9 cellular contexts compared by ENCODE assay signal in the genomic region with DNA sequence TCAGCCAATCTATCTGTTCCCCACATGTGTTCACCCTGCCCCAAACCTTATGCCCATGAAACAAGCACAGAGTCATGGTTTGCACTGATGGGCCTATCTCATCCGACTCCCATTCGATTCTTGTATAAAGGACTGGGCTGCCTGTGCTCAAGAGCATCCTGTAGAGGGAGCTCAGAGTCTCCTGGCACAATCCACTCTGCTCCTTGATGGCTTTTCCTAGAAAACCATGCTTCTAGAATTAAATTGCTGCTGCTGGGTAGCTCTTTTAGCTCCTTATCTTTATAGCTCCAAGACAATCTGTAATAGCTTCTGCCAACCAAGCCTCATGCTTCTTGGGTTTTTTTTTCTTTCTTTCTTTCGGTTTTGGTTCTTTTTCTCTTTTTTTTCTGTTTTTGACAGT. TPM values are rescaled to one million over a fixed set of nuclear protein-coding genes. Genes with fewer than 3 reads are reported as not detected.
DNase-seq lines count a peak whose midpoint lies in the region; ATAC-seq, FAIRE-seq and TF ChIP-seq lines count a peak whose summit lies in the region.
"Had no signal": no experiment of that assay in that cellular context is flagged by ENCODE, and none has a peak within 500 bp of the region (broad histone marks: within the 10 kb centered on the region; RNA-seq: fewer than 3 reads in every experiment).

No MANE protein-coding gene starts in this region.

- ATAC-seq in esophagus mucosa: peak; percentile 19

- H3K9me3 Mint-ChIP-seq in activated T-helper 1 cell treated with anti-CD3 and anti-CD28 coated beads, Interleukin-12 subunit alpha, Interleukin-12 subunit beta, Interleukin-2, Interleukin-4 antibody, amounts not matched to agents 30 ng/mL and 10 ng/mL and 1 ng/mL, durations not matched to agents 14 hours and 24 hours and 36 hours: no peaks in the 10 kb centered on the region

- no peaks in the 10 kb centered on the region for H3K79me2 ChIP-seq in OCI-LY1 (ENCODE audit: insufficient read depth, low read length)

- H3K4me2 ChIP-seq in OCI-LY1 (ENCODE audit: low read length): no peak overlapping the region
- H3K4me2 ChIP-seq: BLaER1 treated with 17β-estradiol and CSF1 and Interleukin-3, amounts not matched to agents 10 nM and 100 nM had no signal

- H3K9me3 ChIP-seq in OCI-LY1 (ENCODE audit: low read length) (no peaks in the 10 kb centered on the region), testis (no peaks in the 10 kb centered on the region)
- H3K9me3 ChIP-seq: BLaER1 treated with 17β-estradiol and CSF1 and Interleukin-3, amounts not matched to agents 10 nM and 100 nM had no signal

- peaks cover 6% of the 10 kb centered on the region for H3K4me1 ChIP-seq in OCI-LY1 (ENCODE audit: insufficient read depth, low read length, severe bottlenecking)
- no peaks in the 10 kb centered on the region for H3K4me1 ChIP-seq in testis

- peaks cover 20% of the 10 kb centered on the region for H3K4me1 Mint-ChIP-seq in activated T-helper 1 cell treated with anti-CD3 and anti-CD28 coated beads, Interleukin-12 subunit alpha, Interleukin-12 subunit beta, Interleukin-2, Interleukin-4 antibody, amounts not matched to agents 30 ng/mL and 10 ng/mL and 1 ng/mL, durations not matched to agents 14 hours and 24 hours and 36 hours (ENCODE audit: low read depth)

- no peaks in the 10 kb centered on the region for H3K27me3 Mint-ChIP-seq in activated T-helper 1 cell treated with anti-CD3 and anti-CD28 coated beads, Interleukin-12 subunit alpha, Interleukin-12 subunit beta, Interleukin-2, Interleukin-4 antibody, amounts not matched to agents 30 ng/mL and 10 ng/mL and 1 ng/mL, durations not matched to agents 14 hours and 24 hours and 36 hours (ENCODE audit: insufficient read depth)

- 31 to 49% methylated on average over 3 of the region's 3 CpGs for WGBS in testis, 2 donors

- H3K36me3 Mint-ChIP-seq in activated T-helper 1 cell treated with anti-CD3 and anti-CD28 coated beads, Interleukin-12 subunit alpha, Interleukin-12 subunit beta, Interleukin-2, Interleukin-4 antibody, amounts not matched to agents 30 ng/mL and 10 ng/mL and 1 ng/mL, durations not matched to agents 14 hours and 24 hours and 36 hours (ENCODE audit: low read depth): peaks cover 2% of the 10 kb centered on the region

- no peak overlapping the region for H3K4me3 Mint-ChIP-seq in activated T-helper 1 cell treated with anti-CD3 and anti-CD28 coated beads, Interleukin-12 subunit alpha, Interleukin-12 subunit beta, Interleukin-2, Interleukin-4 antibody, amounts not matched to agents 30 ng/mL and 10 ng/mL and 1 ng/mL, durations not matched to agents 14 hours and 24 hours and 36 hours

- intact Hi-C loops in testis (cut with DNase I; ENCODE audit: low total_unique reads): no loop called here
- intact Hi-C loops in activated T-helper 1 cell treated with anti-CD3 and anti-CD28 coated beads, Interleukin-12 subunit alpha, Interleukin-12 subunit beta, Interleukin-2, Interleukin-4 antibody, amounts not matched to agents 30 ng/mL and 10 ng/mL and 1 ng/mL, durations not matched to agents 14 hours and 24 hours and 36 hours (cut with micrococcal nuclease): no loop called here

- H3K9me2 ChIP-seq in OCI-LY1 (ENCODE audit: low read depth, low read length): no peaks in the 10 kb centered on the region

- H3F3A ChIP-seq in OCI-LY1 (ENCODE audit: insufficient read depth, low read length): no peaks in the 10 kb centered on the region

- no peak for TF ChIP-seq POLR2A in testis (IDR thresholded peaks at IDR 0.05)
- no peak for TF ChIP-seq POLR2A in GM12891 (IDR thresholded peaks at IDR 0.05; ENCODE audit: low read depth, low read length)

- FAIRE-seq in GM12891 (lab: Jason Lieb, UNC): no peak

- DNase-seq in NCI-H510A (lab: John Stamatoyannopoulos, UW) (peak; percentile 7), NCI-H510A treated with DMSO at 0.1 percent for 48 hours (lab: John Stamatoyannopoulos, UW) (no peak), testis (peak; percentile 45), GM12891 (ENCODE audit: insufficient read length, low spot score) (no peak), cerebellar nuclear complex (lab: John Stamatoyannopoulos, UW) (no peak)
- no peak for DNase-seq in activated T-helper 1 cell treated with anti-CD3 and anti-CD28 coated beads, Interleukin-12 subunit alpha, Interleukin-12 subunit beta, Interleukin-2, Interleukin-4 antibody, amounts not matched to agents 30 ng/mL and 10 ng/mL and 1 ng/mL, durations not matched to agents 14 hours and 24 hours and 36 hours (ENCODE audit: low spot score)

- H3K36me3 ChIP-seq in OCI-LY1 (ENCODE audit: insufficient read depth, low read length) (peaks cover 16% of the 10 kb centered on the region; the same call in 1 of the 2 replicates), testis (ENCODE audit: low read depth, missing control alignments) (no peaks in the 10 kb centered on the region)

- TF ChIP-seq CTCF in OCI-LY1 (IDR thresholded peaks at IDR 0.05; ENCODE audit: low read length) (peak; percentile 51), testis (IDR thresholded peaks at IDR 0.05) (peak in 1 of 3 experiments; percentile 20)

- H3K27me3 ChIP-seq in OCI-LY1 (ENCODE audit: insufficient read depth, low read length) (no peaks in the 10 kb centered on the region), testis (no peaks in the 10 kb centered on the region)
- H3K27me3 ChIP-seq: BLaER1 treated with 17β-estradiol and CSF1 and Interleukin-3, amounts not matched to agents 10 nM and 100 nM had no signal

- H2AFZ ChIP-seq in OCI-LY1 (ENCODE audit: low read length): no peak overlapping the region

- no peak overlapping the region for H3K4me3 ChIP-seq in OCI-LY1 (ENCODE audit: low read depth, low read length, poor library complexity, severe bottlenecking)
- H3K4me3 ChIP-seq in testis: no peak overlapping the region
- H3K4me3 ChIP-seq: BLaER1 treated with 17β-estradiol and CSF1 and Interleukin-3, amounts not matched to agents 10 nM and 100 nM had no signal

- H3K9ac ChIP-seq in OCI-LY1 (ENCODE audit: low read length): no peak overlapping the region
- H3K9ac ChIP-seq: BLaER1 treated with 17β-estradiol and CSF1 and Interleukin-3, amounts not matched to agents 10 nM and 100 nM had no signal

- H4K20me1 ChIP-seq in OCI-LY1 (ENCODE audit: insufficient read depth, low read length): no peaks in the 10 kb centered on the region

- no peak overlapping the region for H3K27ac Mint-ChIP-seq in activated T-helper 1 cell treated with anti-CD3 and anti-CD28 coated beads, Interleukin-12 subunit alpha, Interleukin-12 subunit beta, Interleukin-2, Interleukin-4 antibody, amounts not matched to agents 30 ng/mL and 10 ng/mL and 1 ng/mL, durations not matched to agents 14 hours and 24 hours and 36 hours

- no peak overlapping the region for H3K27ac ChIP-seq in OCI-LY1 (ENCODE audit: low read depth, low read length, poor library complexity, severe bottlenecking)
- H3K27ac ChIP-seq in testis: no peak overlapping the region
- H3K27ac ChIP-seq: BLaER1 treated with 17β-estradiol and CSF1 and Interleukin-3, amounts not matched to agents 10 nM and 100 nM had no signal

TF ChIP-seq in GM12891, 5 proteins besides CTCF, POLR2A, EP300 and RAD21:
- no peak for TF ChIP-seq POLR2AphosphoS5 (IDR thresholded peaks at IDR 0.05; ENCODE audit: low read depth, low read length)
- TF ChIP-seq TAF1 (IDR thresholded peaks at IDR 0.05; ENCODE audit: low read depth, low read length): no peak
- TF ChIP-seq PAX5 (IDR thresholded peaks at IDR 0.05; ENCODE audit: insufficient read depth, low read length, severe bottlenecking): no peak
- no peak for TF ChIP-seq SPI1 (IDR thresholded peaks at IDR 0.05; ENCODE audit: low read depth, low read length)
- TF ChIP-seq POU2F2 (IDR thresholded peaks at IDR 0.05; ENCODE audit: low read depth, low read length): no peak

RNA-seq across cellular contexts. Expression of a gene that starts 9.7 kb away (rescaled TPM):
- total RNA-seq in esophagus mucosa (1.9 TPM), testis (10 to 100 TPM; 28.4 to 44.6 TPM)
- polyA plus RNA-seq in testis (ENCODE audit: insufficient read depth, low read depth, low replicate concordance): 31.8 TPM
- total RNA-seq in activated T-helper 1 cell treated with anti-CD3 and anti-CD28 coated beads, Interleukin-12 subunit alpha, Interleukin-12 subunit beta, Interleukin-2, Interleukin-4 antibody, amounts not matched to agents 30 ng/mL and 10 ng/mL and 1 ng/mL, durations not matched to agents 14 hours and 24 hours and 36 hours: 1.7 and 2.1 TPM in 2 replicates
- 1.2 TPM for polyA plus RNA-seq in GM12891 (2012; ENCODE audit: low read depth, missing spikeins)

RNA-seq across cellular contexts. Expression of a gene that starts 17.4 kb away (rescaled TPM):
- total RNA-seq in esophagus mucosa: 3.9 TPM
- total RNA-seq in testis: 10 to 100 TPM; 14.5 to 16.3 TPM
- polyA plus RNA-seq in testis (ENCODE audit: insufficient read depth, low read depth, low replicate concordance): 10.9 TPM
- total RNA-seq in activated T-helper 1 cell treated with anti-CD3 and anti-CD28 coated beads, Interleukin-12 subunit alpha, Interleukin-12 subunit beta, Interleukin-2, Interleukin-4 antibody, amounts not matched to agents 30 ng/mL and 10 ng/mL and 1 ng/mL, durations not matched to agents 14 hours and 24 hours and 36 hours: 4.9 and 6.4 TPM in 2 replicates
- 5.0 TPM for polyA plus RNA-seq in GM12891 (2012; ENCODE audit: low read depth, missing spikeins)

RNA-seq across cellular contexts. Expression of a gene that starts 37.6 kb away (rescaled TPM):
- total RNA-seq in esophagus mucosa (not detected), testis (1 to 10 TPM; 2.4 to 3.0 TPM)
- polyA plus RNA-seq in testis (ENCODE audit: insufficient read depth, low read depth, low replicate concordance): 1.7 TPM
- not detected in 2 replicates for total RNA-seq in activated T-helper 1 cell treated with anti-CD3 and anti-CD28 coated beads, Interleukin-12 subunit alpha, Interleukin-12 subunit beta, Interleukin-2, Interleukin-4 antibody, amounts not matched to agents 30 ng/mL and 10 ng/mL and 1 ng/mL, durations not matched to agents 14 hours and 24 hours and 36 hours
- not detected for polyA plus RNA-seq in GM12891 (2012; ENCODE audit: low read depth, missing spikeins)

RNA-seq across cellular contexts. Expression of a gene that starts 46.8 kb away (rescaled TPM):
- total RNA-seq in esophagus mucosa (0.16 TPM), testis (under 1 TPM in 1 of 2 donors, not detected in 1; 0.56 TPM)
- 0.32 TPM for polyA plus RNA-seq in testis (ENCODE audit: insufficient read depth, low read depth, low replicate concordance)
- not detected in 2 replicates for total RNA-seq in activated T-helper 1 cell treated with anti-CD3 and anti-CD28 coated beads, Interleukin-12 subunit alpha, Interleukin-12 subunit beta, Interleukin-2, Interleukin-4 antibody, amounts not matched to agents 30 ng/mL and 10 ng/mL and 1 ng/mL, durations not matched to agents 14 hours and 24 hours and 36 hours
- 0.41 TPM for polyA plus RNA-seq in GM12891 (2012; ENCODE audit: low read depth, missing spikeins)

Comparison
In these comparisons a context has a peak if more than half of its experiments do, and no peak if none do; other contexts are left out.
1. DNase-seq: peak in NCI-H510A (single experiment) and testis (single experiment); none in NCI-H510A treated with DMSO at 0.1 percent for 48 hours (single experiment), activated T-helper 1 cell treated with anti-CD3 and anti-CD28 coated beads, Interleukin-12 subunit alpha, Interleukin-12 subunit beta, Interleukin-2, Interleukin-4 antibody, amounts not matched to agents 30 ng/mL and 10 ng/mL and 1 ng/mL, durations not matched to agents 14 hours and 24 hours and 36 hours (single experiment), GM12891 (single experiment) and cerebellar nuclear complex (0 of 2).